8 cellular contexts compared by ENCODE assay signal in the genomic region with DNA sequence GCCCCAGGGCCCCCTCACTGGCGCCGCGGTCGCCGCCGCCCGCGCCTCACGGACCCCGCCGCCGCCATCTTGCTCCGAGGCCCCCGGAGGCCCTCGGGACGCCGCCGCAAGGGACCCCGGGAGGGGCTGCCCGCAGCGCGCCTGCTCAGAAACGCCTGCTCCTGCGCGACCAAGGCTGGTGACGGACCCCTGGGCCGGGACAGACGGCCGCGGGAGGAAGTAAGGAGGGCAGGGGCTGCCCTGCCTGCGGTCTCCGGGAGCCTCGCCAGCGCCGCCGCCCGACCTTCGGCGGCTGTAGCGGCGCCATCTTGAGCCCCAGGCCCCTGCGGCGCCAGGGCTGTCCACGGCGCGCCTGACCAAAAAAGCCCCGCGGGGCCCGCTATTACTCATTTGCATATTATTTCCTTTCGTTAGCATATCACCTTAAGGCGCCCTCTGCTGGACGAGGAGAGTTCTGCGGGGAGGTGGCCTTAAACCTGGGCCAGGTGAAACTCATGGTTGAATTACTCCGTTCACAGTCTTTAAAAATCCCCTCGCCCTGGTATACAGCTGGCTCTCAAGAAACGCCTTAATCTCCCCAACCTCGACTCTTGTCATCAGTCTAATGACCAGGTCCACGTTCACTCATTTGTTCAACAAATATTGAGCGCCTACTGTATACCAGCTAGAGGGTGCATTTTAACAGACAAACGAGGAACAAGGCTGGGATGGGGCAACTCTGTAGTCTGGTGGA. TPM values are rescaled to one million over a fixed set of nuclear protein-coding genes. Genes with fewer than 3 reads are reported as not detected.
DNase-seq lines count a peak whose midpoint lies in the region; ATAC-seq and TF ChIP-seq lines count a peak whose summit lies in the region.

REXO1 (minus strand) TSS at position 85 of the 733 bp plus-strand sequence. CDS start 125 bp downstream, outside the sequence.

- H3K4me3 Mint-ChIP-seq in Calu3 (ENCODE audit: low read depth, unreplicated experiment) (peak within 1 kb of the TSS; percentile 96), mesothelial cell of epicardium (peak within 1 kb of the TSS; percentile 93)
- peak within 1 kb of the TSS; percentile 81 for H3K4me3 Mint-ChIP-seq in activated CD8-positive, alpha-beta memory T cell treated with anti-CD3 and anti-CD28 coated beads, Interleukin-2, amount 10 ng/mL, durations not matched to agents 7 days and 5 days

- H3K4me1 ChIP-seq in HUES48 (ENCODE audit: control insufficient read depth, insufficient read depth, low read length), result peaks cover 7% of the 10 kb centered on the region
- peaks cover 25% of the 10 kb centered on the region for H3K4me1 ChIP-seq in NT2/D1 (ENCODE audit: insufficient read depth, insufficient read length)

- H3K27ac Mint-ChIP-seq in Calu3 (ENCODE audit: unreplicated experiment), result peak within 1 kb of the TSS; percentile 92
- peak within 1 kb of the TSS; percentile 94 for H3K27ac Mint-ChIP-seq in activated CD8-positive, alpha-beta memory T cell treated with anti-CD3 and anti-CD28 coated beads, Interleukin-2, amount 10 ng/mL, durations not matched to agents 7 days and 5 days
- peak within 1 kb of the TSS; percentile 98 for H3K27ac Mint-ChIP-seq in mesothelial cell of epicardium

- DNase-seq in Calu3 (peak; percentile 92), NT2/D1 (ENCODE audit: low read depth, low spot score) (peak; percentile 93), mesothelial cell of epicardium (ENCODE audit: low spot score in 2 of 2, unreplicated experiment in 2 of 2) (peak; percentile 92 to 98)
- DNase-seq in activated CD8-positive, alpha-beta memory T cell treated with anti-CD3 and anti-CD28 coated beads, Interleukin-2, amount 10 ng/mL, durations not matched to agents 7 days and 5 days, result peak; percentile 97
- peak; percentile 91 for DNase-seq in stimulated activated CD8-positive, alpha-beta memory T cell treated with anti-CD3 and anti-CD28 coated beads, Interleukin-15, amount 100 ng/mL, for 48 hours (ENCODE audit: low read depth in 2 of 2)

- H3K27ac ChIP-seq in HUES48 (ENCODE audit: low read depth, low read length), result peak within 1 kb of the TSS; percentile 100

- H3K36me3 Mint-ChIP-seq in Calu3 (ENCODE audit: insufficient read depth, unreplicated experiment), result peaks cover 47% of the 10 kb centered on the region
- H3K36me3 Mint-ChIP-seq in activated CD8-positive, alpha-beta memory T cell treated with anti-CD3 and anti-CD28 coated beads, Interleukin-2, amount 10 ng/mL, durations not matched to agents 7 days and 5 days, result no peaks in the 10 kb centered on the region
- no peaks in the 10 kb centered on the region for H3K36me3 Mint-ChIP-seq in mesothelial cell of epicardium

- CTCF ChIA-PET in Calu3 (lab: Charles Lee), result no interaction called here
- CTCF ChIA-PET in activated CD8-positive, alpha-beta memory T cell treated with anti-CD3 and anti-CD28 coated beads, Interleukin-2, amount 10 ng/mL, durations not matched to agents 7 days and 5 days (lab: Charles Lee), result interaction anchor here (0.9 to 2.0 kb wide), 10 partner anchors 8 to 50 kb away, joined by 3 to 8 read pairs (median 4); no protein-coding TSS in a partner anchor

- H3K9me3 ChIP-seq in HUES48 (ENCODE audit: control insufficient read depth, insufficient read depth, low read length) (no peaks in the 10 kb centered on the region), NT2/D1 (ENCODE audit: insufficient read depth, low read length) (no peaks in the 10 kb centered on the region)

- no TSS peak for BruUV-seq in Calu3 (replicated peaks; lab: Mats Ljungman, UMichigan)

- H3K4me1 Mint-ChIP-seq in Calu3 (ENCODE audit: low read depth, unreplicated experiment), result peaks cover 8% of the 10 kb centered on the region
- peaks cover 50% of the 10 kb centered on the region for H3K4me1 Mint-ChIP-seq in activated CD8-positive, alpha-beta memory T cell treated with anti-CD3 and anti-CD28 coated beads, Interleukin-2, amount 10 ng/mL, durations not matched to agents 7 days and 5 days
- H3K4me1 Mint-ChIP-seq in mesothelial cell of epicardium, result peaks cover 22% of the 10 kb centered on the region

- H3K9me3 Mint-ChIP-seq in Calu3 (ENCODE audit: low read depth, unreplicated experiment) (no peaks in the 10 kb centered on the region), mesothelial cell of epicardium (no peaks in the 10 kb centered on the region)
- H3K9me3 Mint-ChIP-seq in activated CD8-positive, alpha-beta memory T cell treated with anti-CD3 and anti-CD28 coated beads, Interleukin-2, amount 10 ng/mL, durations not matched to agents 7 days and 5 days (ENCODE audit: low read depth), result no peaks in the 10 kb centered on the region

- H3K4me3 ChIP-seq in HUES48 (ENCODE audit: low read depth, low read length) (peak within 1 kb of the TSS; percentile 93), NT2/D1 (ENCODE audit: insufficient read length, low read depth) (peak within 1 kb of the TSS; percentile 98)

- H3K9ac ChIP-seq in HUES48 (ENCODE audit: low read depth, low read length), result peak within 1 kb of the TSS; percentile 100
- H3K9ac ChIP-seq in NT2/D1 (ENCODE audit: insufficient read length, low read depth), result peak within 1 kb of the TSS; percentile 98

- ATAC-seq in GM21381 (IDR thresholded peaks at IDR 0.05; ENCODE audit: unreplicated experiment), result peak; percentile 70
- peak; percentile 78 for ATAC-seq in activated CD8-positive, alpha-beta memory T cell treated with anti-CD3 and anti-CD28 coated beads, Interleukin-2, amount 10 ng/mL, durations not matched to agents 7 days and 5 days

- H3K36me3 ChIP-seq in HUES48 (ENCODE audit: control insufficient read depth, insufficient read depth, low read length) (peaks cover 10% of the 10 kb centered on the region; the same call in 1 of the 2 replicates), NT2/D1 (ENCODE audit: insufficient read depth, insufficient read length, low read length) (peaks cover 52% of the 10 kb centered on the region)

- intact Hi-C loops in Calu3 (cut with micrococcal nuclease; ENCODE audit: unreplicated experiment), result no loop called here

- peak; percentile 54 for TF ChIP-seq CTCF in Calu3 (IDR thresholded peaks at IDR 0.05; ENCODE audit: unreplicated experiment)
- TF ChIP-seq CTCF in mesothelial cell of epicardium (IDR thresholded peaks at IDR 0.05; ENCODE audit: unreplicated experiment), result peak; percentile 94

- in situ Hi-C loops in endometrial microvascular endothelial cells (cut with HindIII; ENCODE audit: inconsistent ontology term, low pct_unique_long_range_greater_than_20kb, low sequenced_read_pairs), result no loop called here

- H3K27me3 Mint-ChIP-seq in Calu3 (ENCODE audit: unreplicated experiment) (no peaks in the 10 kb centered on the region), mesothelial cell of epicardium (ENCODE audit: low read depth) (no peaks in the 10 kb centered on the region)
- H3K27me3 Mint-ChIP-seq in activated CD8-positive, alpha-beta memory T cell treated with anti-CD3 and anti-CD28 coated beads, Interleukin-2, amount 10 ng/mL, durations not matched to agents 7 days and 5 days, result no peaks in the 10 kb centered on the region

- no peaks in the 10 kb centered on the region for H3K27me3 ChIP-seq in HUES48 (ENCODE audit: control insufficient read depth, insufficient read depth, low read length)
- no peaks in the 10 kb centered on the region for H3K27me3 ChIP-seq in NT2/D1 (ENCODE audit: insufficient read depth, insufficient read length)

RNA-seq across cellular contexts. Expression of gene REXO1, which starts in this region (rescaled TPM):
- 34.1 and 39.5 TPM in 2 replicates for total RNA-seq in Calu3 (2022)
- 10 to 100 TPM; 58.4 to 68.4 TPM for total RNA-seq in activated CD8-positive, alpha-beta memory T cell treated with anti-CD3 and anti-CD28 coated beads, Interleukin-2, amount 10 ng/mL, durations not matched to agents 7 days and 5 days
- total RNA-seq in endometrial microvascular endothelial cells (ENCODE audit: inconsistent ontology term), result 15.7 TPM
- total RNA-seq in mesothelial cell of epicardium, result 41.6 to 46.6 TPM (median 44.3 TPM) in 3 replicates

Comparison
In these comparisons a context has a peak if more than half of its experiments do, and no peak if none do; other contexts are left out.
1. Peak in every context shown above with its lines: DNase-seq, ATAC-seq, H3K4me3 ChIP-seq and H3K27ac ChIP-seq.